13 cellular contexts compared by ENCODE assay signal in the genomic region with DNA sequence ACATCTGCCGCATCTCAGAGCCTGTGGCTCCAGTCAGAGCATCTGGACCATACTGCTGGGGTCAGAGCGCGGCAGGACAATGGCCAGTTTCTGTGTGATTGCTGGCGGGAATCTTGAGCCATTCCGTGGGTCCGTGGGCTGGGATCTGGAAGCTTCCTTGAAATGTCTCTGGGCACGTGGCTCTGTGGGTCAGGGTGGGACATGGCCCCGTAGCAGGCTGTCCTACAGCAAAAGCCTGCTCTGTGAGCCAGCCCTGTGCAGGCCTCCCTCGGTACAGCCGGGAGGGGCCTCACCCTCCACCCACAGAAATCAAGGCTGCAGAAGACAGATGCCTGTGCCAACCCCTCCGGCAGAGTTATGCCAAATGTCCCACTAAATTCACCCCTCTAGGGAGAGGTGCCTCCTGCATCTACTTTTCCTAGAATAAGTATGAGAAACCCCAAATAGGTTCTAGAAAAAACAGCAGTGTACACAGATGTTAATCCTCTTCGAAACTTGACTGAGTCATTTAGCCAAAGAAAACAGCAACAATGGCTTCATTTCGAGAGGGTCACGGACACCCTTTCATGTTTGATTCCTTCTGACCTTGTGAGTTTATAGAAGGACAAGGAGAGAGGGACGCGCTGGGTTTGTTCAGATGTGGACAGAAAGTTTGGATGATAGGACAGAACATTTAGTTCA. TPM values are rescaled to one million over a fixed set of nuclear protein-coding genes. Genes with fewer than 3 reads are reported as not detected.
DNase-seq lines count a peak whose midpoint lies in the region; ATAC-seq and TF ChIP-seq lines count a peak whose summit lies in the region.
"Had no signal": no experiment of that assay in that cellular context is flagged by ENCODE, and none has a peak within 500 bp of the region (broad histone marks: within the 10 kb centered on the region; RNA-seq: fewer than 3 reads in every experiment).

No MANE protein-coding gene starts in this region.

- H3K4me1 ChIP-seq in neuronal stem cell (ENCODE audit: control insufficient read depth in 2 of 2, insufficient read depth in 1 of 2, low read depth in 1 of 2, low read length in 2 of 2): peaks cover 19 to 25% of the 10 kb centered on the region in 2 donors

- H3K27ac ChIP-seq in neuronal stem cell (replicated peaks; ENCODE audit: low read length): no peak overlapping the region

- H3K23ac ChIP-seq in neuronal stem cell (ENCODE audit: low read depth, low read length, poor library complexity): peak overlapping the region; percentile 27

- no peak overlapping the region for H2BK120ac ChIP-seq in neuronal stem cell (ENCODE audit: low read depth, low read length)

- no peak overlapping the region for H3K4me3 ChIP-seq in fibroblast of mammary gland (ENCODE audit: control insufficient read depth, low read depth, low read length)
- no peak overlapping the region for H3K4me3 ChIP-seq in neuronal stem cell (ENCODE audit: low read length in 2 of 2)

- H3K4me1 Mint-ChIP-seq in WTC11: peaks cover 67% of the 10 kb centered on the region
- no peaks in the 10 kb centered on the region for H3K4me1 Mint-ChIP-seq in activated T-helper 2 cell treated with anti-CD3 and anti-CD28 coated beads, Interferon-gamma antibody, Interleukin-2, Interleukin-4, amounts not matched to agents 10 μg/mL and 5 μg/mL and 100 μg/mL, durations not matched to agents 14 hours and 24 hours and 36 hours (ENCODE audit: low read depth)

- ATAC-seq in WTC11 (no peak), HG03039 (IDR thresholded peaks at IDR 0.05; ENCODE audit: unreplicated experiment) (no peak)
- ATAC-seq in activated naive CD4-positive, alpha-beta T cell treated with anti-CD3 and anti-CD28 coated beads, Interleukin-2, amount 50 U/mL, for 72 hours: no peak

- H3K79me1 ChIP-seq in neuronal stem cell (ENCODE audit: low read depth, low read length): peaks cover 26% of the 10 kb centered on the region

- peaks cover 2% of the 10 kb centered on the region; the same call in 1 of the 2 replicates for H3K36me3 Mint-ChIP-seq in WTC11
- H3K36me3 Mint-ChIP-seq in activated T-helper 2 cell treated with anti-CD3 and anti-CD28 coated beads, Interferon-gamma antibody, Interleukin-2, Interleukin-4, amounts not matched to agents 10 μg/mL and 5 μg/mL and 100 μg/mL, durations not matched to agents 14 hours and 24 hours and 36 hours (ENCODE audit: low read depth): no peaks in the 10 kb centered on the region
- H3K36me3 Mint-ChIP-seq in activated naive CD4-positive, alpha-beta T cell treated with anti-CD3 and anti-CD28 coated beads, Interleukin-2, amount 50 U/mL, for 72 hours: no peaks in the 10 kb centered on the region
- H3K36me3 Mint-ChIP-seq: activated naive CD8-positive, alpha-beta T cell treated with anti-CD3 and anti-CD28 coated beads for 36 hours had no signal

- peaks cover 0 to 5% of the 10 kb centered on the region in 2 donors for H3K36me3 ChIP-seq in neuronal stem cell (replicated peaks in 1 of 2; ENCODE audit: control insufficient read depth in 2 of 2, insufficient read depth in 2 of 2, low read length in 2 of 2)

- DNase-seq in AG08395 (ENCODE audit: low spot score): peak; percentile 42
- no peak for DNase-seq in WTC11 (ENCODE audit: low spot score)
- peak; percentile 69 for DNase-seq in fibroblast of mammary gland (ENCODE audit: low read depth)
- no peak for DNase-seq in neuronal stem cell (ENCODE audit: low spot score)
- DNase-seq in HT-29 (ENCODE audit: low spot score): no peak
- DNase-seq in activated T-helper 2 cell treated with anti-CD3 and anti-CD28 coated beads, Interferon-gamma antibody, Interleukin-2, Interleukin-4, amounts not matched to agents 10 μg/mL and 5 μg/mL and 100 μg/mL, durations not matched to agents 14 hours and 24 hours and 36 hours (ENCODE audit: low spot score): no peak
- DNase-seq in activated naive CD4-positive, alpha-beta T cell treated with anti-CD3 and anti-CD28 coated beads, Interleukin-2, amount 50 U/mL, for 72 hours (ENCODE audit: low spot score in 2 of 2): no peak
- DNase-seq: activated CD4-positive, alpha-beta T cell treated with anti-CD3 and anti-CD28 coated beads, Interleukin-2, amount 50 U/mL, for 48 hours; activated naive CD8-positive, alpha-beta T cell treated with anti-CD3 and anti-CD28 coated beads for 36 hours; GF-D8; NCI-H526; stimulated activated naive CD4-positive, alpha-beta T cell had no signal

- H3K27me3 ChIP-seq in neuronal stem cell (ENCODE audit: control insufficient read depth in 3 of 3, insufficient read depth in 3 of 3, low read depth in 1 of 3, low read length in 3 of 3): peaks cover 0 to 5% (median 2%) of the 10 kb centered on the region in 3 experiments

- H3K9ac ChIP-seq in neuronal stem cell (ENCODE audit: low read depth, low read length, poor library complexity): no peak overlapping the region

- intact Hi-C loops in activated T-helper 2 cell treated with anti-CD3 and anti-CD28 coated beads, Interferon-gamma antibody, Interleukin-2, Interleukin-4, amounts not matched to agents 10 μg/mL and 5 μg/mL and 100 μg/mL, durations not matched to agents 14 hours and 24 hours and 36 hours (cut with micrococcal nuclease): no loop called here

- no peak overlapping the region for H3K14ac ChIP-seq in neuronal stem cell (ENCODE audit: low read length)

- H2BK12ac ChIP-seq in neuronal stem cell (ENCODE audit: low read length): no peak overlapping the region

- no peak overlapping the region for H3K4me3 Mint-ChIP-seq in WTC11
- H3K4me3 Mint-ChIP-seq in activated T-helper 2 cell treated with anti-CD3 and anti-CD28 coated beads, Interferon-gamma antibody, Interleukin-2, Interleukin-4, amounts not matched to agents 10 μg/mL and 5 μg/mL and 100 μg/mL, durations not matched to agents 14 hours and 24 hours and 36 hours (ENCODE audit: low read depth): no peak overlapping the region
- H3K4me3 Mint-ChIP-seq: activated naive CD8-positive, alpha-beta T cell treated with anti-CD3 and anti-CD28 coated beads for 36 hours had no signal

- TF ChIP-seq CTCF in WTC11 (IDR thresholded peaks at IDR 0.05) (no peak), fibroblast of mammary gland (conservative IDR thresholded peaks at IDR 0.05; ENCODE audit: control insufficient read depth, insufficient read depth, low read depth, low read length) (no peak)

- no peak overlapping the region for H4K91ac ChIP-seq in neuronal stem cell (ENCODE audit: low read depth, low read length, poor library complexity)

- peaks cover 0 to 2% of the 10 kb centered on the region in 2 donors for H3K9me3 ChIP-seq in neuronal stem cell (replicated peaks in 1 of 2; ENCODE audit: control insufficient read depth in 2 of 2, insufficient read depth in 1 of 2, low read depth in 1 of 2, low read length in 2 of 2)

- no CpG with 5 or more reads among the region's 16 CpGs for WGBS in neuronal stem cell (ENCODE audit: extremely low coverage in 2 of 2, insufficient read length in 2 of 2, insufficient replicate concordance in 1 of 2), 2 donors

- no peak overlapping the region for H2BK15ac ChIP-seq in neuronal stem cell (ENCODE audit: low read length)

- no peak overlapping the region for H3K18ac ChIP-seq in neuronal stem cell (ENCODE audit: low read length)

- peak overlapping the region; percentile 7 for H4K8ac ChIP-seq in neuronal stem cell (ENCODE audit: low read depth, low read length)

- H3K4ac ChIP-seq in neuronal stem cell (ENCODE audit: low read length): no peak overlapping the region

- no peak overlapping the region for H3K4me2 ChIP-seq in neuronal stem cell (ENCODE audit: insufficient read depth, low read length, poor library complexity, severe bottlenecking)

- peak overlapping the region; percentile 48 for H3K27ac Mint-ChIP-seq in WTC11
- no peak overlapping the region for H3K27ac Mint-ChIP-seq in activated T-helper 2 cell treated with anti-CD3 and anti-CD28 coated beads, Interferon-gamma antibody, Interleukin-2, Interleukin-4, amounts not matched to agents 10 μg/mL and 5 μg/mL and 100 μg/mL, durations not matched to agents 14 hours and 24 hours and 36 hours
- no peak overlapping the region for H3K27ac Mint-ChIP-seq in activated naive CD4-positive, alpha-beta T cell treated with anti-CD3 and anti-CD28 coated beads, Interleukin-2, amount 50 U/mL, for 72 hours
- H3K27ac Mint-ChIP-seq: activated naive CD8-positive, alpha-beta T cell treated with anti-CD3 and anti-CD28 coated beads for 36 hours had no signal

- no peaks in the 10 kb centered on the region for H3K9me3 Mint-ChIP-seq in WTC11
- H3K9me3 Mint-ChIP-seq in activated T-helper 2 cell treated with anti-CD3 and anti-CD28 coated beads, Interferon-gamma antibody, Interleukin-2, Interleukin-4, amounts not matched to agents 10 μg/mL and 5 μg/mL and 100 μg/mL, durations not matched to agents 14 hours and 24 hours and 36 hours: no peaks in the 10 kb centered on the region
- H3K9me3 Mint-ChIP-seq in activated naive CD4-positive, alpha-beta T cell treated with anti-CD3 and anti-CD28 coated beads, Interleukin-2, amount 50 U/mL, for 72 hours: no peaks in the 10 kb centered on the region
- H3K9me3 Mint-ChIP-seq: activated naive CD8-positive, alpha-beta T cell treated with anti-CD3 and anti-CD28 coated beads for 36 hours had no signal

- peak overlapping the region; percentile 33 for H2AK5ac ChIP-seq in neuronal stem cell (ENCODE audit: low read depth, low read length)

- no peak overlapping the region for H2AFZ ChIP-seq in neuronal stem cell (ENCODE audit: low read length)

- POLR2A ChIA-PET in WTC11 (lab: Charles Lee): no interaction called here

- CTCF ChIA-PET in WTC11 (lab: Charles Lee): interaction anchor here (1.3 to 1.4 kb wide), 2 partner anchors 16 to 25 kb away, joined by 3 to 5 read pairs; no protein-coding TSS in a partner anchor

- H2BK5ac ChIP-seq in neuronal stem cell (ENCODE audit: low read length): no peak overlapping the region

- no peaks in the 10 kb centered on the region for H3K27me3 Mint-ChIP-seq in WTC11 (ENCODE audit: low read depth)
- H3K27me3 Mint-ChIP-seq in activated T-helper 2 cell treated with anti-CD3 and anti-CD28 coated beads, Interferon-gamma antibody, Interleukin-2, Interleukin-4, amounts not matched to agents 10 μg/mL and 5 μg/mL and 100 μg/mL, durations not matched to agents 14 hours and 24 hours and 36 hours (ENCODE audit: low read depth): no peaks in the 10 kb centered on the region

TF ChIP-seq in WTC11, 78 proteins besides CTCF, POLR2A, EP300 and RAD21 (continues in another document):
- TF ChIP-seq GRHL2 (CRISPR knock-in tag; IDR thresholded peaks at IDR 0.05; ENCODE audit: insufficient replicate concordance, severe bottlenecking) (no peak), ZBTB21 (CRISPR knock-in tag; IDR thresholded peaks at IDR 0.05; ENCODE audit: borderline replicate concordance) (no peak), NFATC4 (CRISPR knock-in tag; IDR thresholded peaks at IDR 0.05) (no peak)

RNA-seq across cellular contexts. Expression of a gene that starts 27.8 kb away (rescaled TPM):
- total RNA-seq in WTC11 (2021): 231 to 241 TPM (median 231 TPM) in 3 replicates
- polyA plus RNA-seq in neuronal stem cell (2013, experiment 1 of 2): 42.5 TPM
- polyA plus RNA-seq in neuronal stem cell (2013, experiment 2 of 2): 42.1 TPM
- 27.7 and 32.2 TPM in 2 replicates for total RNA-seq in HT-29 (2014; rRNA removed; shearing (Covaris generic))
- 2.9 and 3.4 TPM in 2 replicates for total RNA-seq in activated T-helper 2 cell treated with anti-CD3 and anti-CD28 coated beads, Interferon-gamma antibody, Interleukin-2, Interleukin-4, amounts not matched to agents 10 μg/mL and 5 μg/mL and 100 μg/mL, durations not matched to agents 14 hours and 24 hours and 36 hours
- total RNA-seq in activated naive CD4-positive, alpha-beta T cell treated with anti-CD3 and anti-CD28 coated beads, Interleukin-2, amount 50 U/mL, for 72 hours: 10 to 100 TPM in 1 of 2 donors, 1 to 10 TPM in 1; 4.3 to 22.3 TPM

Comparison
In these comparisons a context has a peak if more than half of its experiments do, and no peak if none do; other contexts are left out.
1. DNase-seq: peak in AG08395 (single experiment) and fibroblast of mammary gland (single experiment); none in WTC11 (single experiment), neuronal stem cell (single experiment), HT-29 (single experiment), activated T-helper 2 cell treated with anti-CD3 and anti-CD28 coated beads, Interferon-gamma antibody, Interleukin-2, Interleukin-4, amounts not matched to agents 10 μg/mL and 5 μg/mL and 100 μg/mL, durations not matched to agents 14 hours and 24 hours and 36 hours (single experiment) and activated naive CD4-positive, alpha-beta T cell treated with anti-CD3 and anti-CD28 coated beads, Interleukin-2, amount 50 U/mL, for 72 hours (0 of 2).